In genomic region chr17:81558115-81558468, GRCh38 we compare ENCODE assay signal across 2 cellular contexts.
TF ChIP-seq lines count a peak whose summit lies in the region.

No MANE protein-coding gene starts in this region.

TF ChIP-seq in IMR-90, 13 proteins besides CTCF, POLR2A, EP300 and RAD21:
- no peak for TF ChIP-seq RCOR1 (IDR thresholded peaks at IDR 0.05; ENCODE audit: insufficient replicate concordance, low read length)
- no peak for TF ChIP-seq ELK1 (IDR thresholded peaks at IDR 0.05; ENCODE audit: borderline replicate concordance, low read depth, low read length)
- no peak for TF ChIP-seq CHD1 (IDR thresholded peaks at IDR 0.05; ENCODE audit: low read depth, low read length)
- TF ChIP-seq RFX5 (IDR thresholded peaks at IDR 0.05; ENCODE audit: low read depth, low read length) = no peak
- TF ChIP-seq MAFK (IDR thresholded peaks at IDR 0.05; ENCODE audit: low read depth, low read length) = no peak
- TF ChIP-seq MAZ (IDR thresholded peaks at IDR 0.05; ENCODE audit: borderline replicate concordance, low read depth, low read length) = no peak
- no peak for TF ChIP-seq USF2 (IDR thresholded peaks at IDR 0.05; ENCODE audit: low read depth, low read length)
- no peak for TF ChIP-seq MXI1 (IDR thresholded peaks at IDR 0.05; ENCODE audit: borderline replicate concordance, low read depth, low read length)
- no peak for TF ChIP-seq NFE2L2 (IDR thresholded peaks at IDR 0.05; ENCODE audit: low read depth, low read length)

TF ChIP-seq in K562, 482 proteins besides CTCF, POLR2A, EP300 and RAD21:
- TF ChIP-seq POLR2G (IDR thresholded peaks at IDR 0.05; ENCODE audit: low read depth, low read length) = 0 out of 2 replicates have a peak, but pooled peaks have one; percentile 44
- no peak for TF ChIP-seq CREB5 (CRISPR knock-in tag; IDR thresholded peaks at IDR 0.05)
- TF ChIP-seq PRMT5 (CRISPR knock-in tag; IDR thresholded peaks at IDR 0.05) = no peak
TF ChIP-seq in K562: peak in this region for 1.
